11 cellular contexts compared by ENCODE assay signal in genomic region chr11:8477680-8478079, GRCh38.
DNase-seq lines count a peak whose midpoint lies in the region; ATAC-seq and TF ChIP-seq lines count a peak whose summit lies in the region.
"Had no signal": no experiment of that assay in that cellular context is flagged by ENCODE, and none has a peak within 500 bp of the region (broad histone marks: within the 10 kb centered on the region; RNA-seq: fewer than 3 reads in every experiment).

No MANE protein-coding gene starts in this region.

- ATAC-seq in GM18499 (IDR thresholded peaks at IDR 0.05; ENCODE audit: insufficient read depth, unreplicated experiment) (peak; percentile 78), GM19452 (IDR thresholded peaks at IDR 0.05; ENCODE audit: unreplicated experiment) (peak; percentile 90), HG02759 (IDR thresholded peaks at IDR 0.05; ENCODE audit: unreplicated experiment) (peak; percentile 83), HG03354 (IDR thresholded peaks at IDR 0.05; ENCODE audit: poor library complexity, severe bottlenecking, unreplicated experiment) (peak; percentile 92)
- ATAC-seq: heart left ventricle had no signal

- H3K9me3 ChIP-seq in vagina, result no peaks in the 10 kb centered on the region
- no peaks in the 10 kb centered on the region for H3K9me3 ChIP-seq in ascending aorta
- H3K9me3 ChIP-seq: breast epithelium, heart left ventricle had no signal

- no peaks in the 10 kb centered on the region for H3K4me1 ChIP-seq in vagina
- no peaks in the 10 kb centered on the region for H3K4me1 ChIP-seq in ascending aorta
- H3K4me1 ChIP-seq: breast epithelium, heart left ventricle had no signal

- H3K27ac ChIP-seq in vagina (no peak overlapping the region), ascending aorta (no peak overlapping the region)
- H3K27ac ChIP-seq: breast epithelium, heart left ventricle had no signal

- no peak for TF ChIP-seq POLR2A in vagina (IDR thresholded peaks at IDR 0.05)

- no peak for DNase-seq in hepatic stellate cell (ENCODE audit: low spot score)
- no peak for DNase-seq in vagina (ENCODE audit: extremely low spot score in 2 of 2)
- DNase-seq in ascending aorta (ENCODE audit: low spot score in 2 of 2), result no peak
- no peak for DNase-seq in DMS153 treated with DMSO at 0.1 percent for 48 hours (lab: John Stamatoyannopoulos, UW; ENCODE audit: unreplicated experiment)
- DNase-seq: DND-41, heart left ventricle had no signal

- H3K4me3 ChIP-seq in vagina (no peak overlapping the region), ascending aorta (no peak overlapping the region)
- H3K4me3 ChIP-seq: breast epithelium, heart left ventricle had no signal

- intact Hi-C loops in vagina (cut with DNase I) (no loop called here), ascending aorta (cut with DNase I) (no loop called here)

- no peaks in the 10 kb centered on the region for H3K36me3 ChIP-seq in vagina
- H3K36me3 ChIP-seq in ascending aorta, result no peaks in the 10 kb centered on the region
- H3K36me3 ChIP-seq: breast epithelium, heart left ventricle had no signal

- H3K27me3 ChIP-seq in vagina (no peaks in the 10 kb centered on the region), ascending aorta (no peaks in the 10 kb centered on the region)
- H3K27me3 ChIP-seq: breast epithelium, heart left ventricle had no signal

- TF ChIP-seq CTCF in vagina (IDR thresholded peaks at IDR 0.05), result no peak
- no peak for TF ChIP-seq CTCF in ascending aorta (IDR thresholded peaks at IDR 0.05)
